6 cellular contexts compared by ENCODE assay signal in genomic region chr14:35032562-35032961, GRCh38.
"Had no signal": no experiment of that assay in that cellular context is flagged by ENCODE, and none has a peak within 500 bp of the region (broad histone marks: within the 10 kb centered on the region; RNA-seq: fewer than 3 reads in every experiment).

No MANE protein-coding gene starts in this region.

- ATAC-seq: K562 had no signal

- DNase-seq: IMR-90, KBM-7, KG1 had no signal

- H3K4me3 ChIP-seq: K562 had no signal

- H3K27ac ChIP-seq: HL-60 had no signal

- FAIRE-seq: HTR-8/SVneo, K562 had no signal
